ENCODE assay signal across 18 cellular contexts in the genomic region with DNA sequence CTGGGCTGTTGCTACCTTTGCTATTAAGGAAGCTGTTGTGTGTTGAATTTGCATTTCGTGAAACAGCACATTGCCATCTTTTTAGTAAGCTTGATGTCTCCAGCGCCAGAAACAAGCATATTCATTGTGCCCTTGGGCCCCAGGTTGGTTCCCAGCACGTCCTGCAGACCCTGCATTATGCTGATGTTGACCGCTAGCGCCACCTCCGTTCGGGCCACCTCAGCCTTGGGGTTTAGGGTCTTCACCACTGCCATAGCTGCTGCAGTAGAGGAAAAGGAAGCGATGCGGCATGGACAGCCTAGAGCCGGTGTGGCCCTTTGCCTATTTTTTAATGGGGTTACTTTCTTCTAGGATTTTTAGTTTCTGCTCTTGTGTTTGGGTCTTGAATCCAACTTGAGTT. TPM values are rescaled to one million over a fixed set of nuclear protein-coding genes. Genes with fewer than 3 reads are reported as not detected.
A peak's percentile ranks its signal among the peaks of the same experiment; 100 is the strongest.
DNase-seq lines count a peak whose midpoint lies in the region; TF ChIP-seq lines count a peak whose summit lies in the region.
"Had no signal": no experiment of that assay in that cellular context is flagged by ENCODE, and none has a peak within 500 bp of the region (broad histone marks: within the 10 kb centered on the region; RNA-seq: fewer than 3 reads in every experiment).

No MANE protein-coding gene starts in this region.

- no peaks in the 10 kb centered on the region for H3K9me3 Mint-ChIP-seq in endodermal cell
- H3K9me3 Mint-ChIP-seq: CD4-positive, alpha-beta memory T cell; HFFc6 had no signal

- no peak overlapping the region for H4K91ac ChIP-seq in neuronal stem cell (ENCODE audit: low read depth, low read length, poor library complexity)

- H3K4ac ChIP-seq in neuronal stem cell (ENCODE audit: low read length): no peak overlapping the region

- no peaks in the 10 kb centered on the region for H3K4me1 Mint-ChIP-seq in endodermal cell
- H3K4me1 Mint-ChIP-seq: CD4-positive, alpha-beta memory T cell had no signal

- H3K27ac ChIP-seq in endodermal cell (ENCODE audit: low read depth, low read length) (no peak overlapping the region), neuronal stem cell (replicated peaks; ENCODE audit: low read length) (no peak overlapping the region)

- no peak overlapping the region for H3K18ac ChIP-seq in neuronal stem cell (ENCODE audit: low read length)

- H3K36me3 ChIP-seq in H7 (replicated peaks; ENCODE audit: control insufficient read depth, insufficient read depth, low read length) (no peaks in the 10 kb centered on the region), endodermal cell (ENCODE audit: control insufficient read depth, insufficient read depth, low read length) (no peaks in the 10 kb centered on the region), neuronal stem cell (replicated peaks in 1 of 2; ENCODE audit: control insufficient read depth in 2 of 2, insufficient read depth in 2 of 2, low read length in 2 of 2) (no peaks in the 10 kb centered on the region)
- H3K36me3 ChIP-seq: HAP-1 had no signal

- DNase-seq in H7 (peak; percentile 27), SK-MEL-5 (ENCODE audit: low read depth, low spot score) (peak; percentile 35), endodermal cell (peak; percentile 82), neuronal stem cell (ENCODE audit: low spot score) (no peak), HT-29 (ENCODE audit: low spot score) (no peak), AG20443 (ENCODE audit: low spot score) (no peak), KBM-7 (no peak), dermis blood vessel endothelial cell (no peak)
- DNase-seq: C1 segment of cervical spinal cord; CD4-positive, alpha-beta memory T cell; COR-L47; DMS153; DND-41; GDM1; GOT3; HFFc6 had no signal

- no peak overlapping the region for H3K4me3 Mint-ChIP-seq in endodermal cell
- H3K4me3 Mint-ChIP-seq: CD4-positive, alpha-beta memory T cell; HFFc6 had no signal

- H3K4me1 ChIP-seq in endodermal cell (ENCODE audit: control insufficient read depth, insufficient read depth, low read length) (no peaks in the 10 kb centered on the region), neuronal stem cell (ENCODE audit: control insufficient read depth in 2 of 2, insufficient read depth in 1 of 2, low read depth in 1 of 2, low read length in 2 of 2) (no peaks in the 10 kb centered on the region)
- H3K4me1 ChIP-seq: HAP-1 had no signal

- H2BK15ac ChIP-seq in neuronal stem cell (ENCODE audit: low read length): no peak overlapping the region

- H2BK120ac ChIP-seq in neuronal stem cell (ENCODE audit: low read depth, low read length): no peak overlapping the region

- H3K14ac ChIP-seq in neuronal stem cell (ENCODE audit: low read length): peak overlapping the region; percentile 6

- H3K27me3 ChIP-seq in H7 (ENCODE audit: control insufficient read depth, insufficient read depth, low read length) (no peaks in the 10 kb centered on the region), endodermal cell (ENCODE audit: control insufficient read depth, insufficient read depth, low read length, poor library complexity, severe bottlenecking) (no peaks in the 10 kb centered on the region), neuronal stem cell (ENCODE audit: control insufficient read depth in 3 of 3, insufficient read depth in 3 of 3, low read depth in 1 of 3, low read length in 3 of 3) (no peaks in the 10 kb centered on the region)

- in situ Hi-C loops in SK-MEL-5 (cut with HindIII; ENCODE audit: low pct_unique_long_range_greater_than_20kb, low sequenced_read_pairs) (loop anchor here (25.0 kb wide), 1 partner anchor 278 kb away; no protein-coding TSS in a partner anchor), KBM-7 (cut with MboI; ENCODE audit: low pct_unique_long_range_greater_than_20kb, low sequenced_read_pairs) (loop anchor here (25.0 kb wide), 1 partner anchor 653 kb away; no protein-coding TSS in a partner anchor)

- H3K27ac Mint-ChIP-seq in endodermal cell: no peak overlapping the region
- H3K27ac Mint-ChIP-seq: CD4-positive, alpha-beta memory T cell; HFFc6 had no signal

- peak; percentile 58 for TF ChIP-seq CTCF in endodermal cell (conservative IDR thresholded peaks at IDR 0.05)

- H3K23ac ChIP-seq in neuronal stem cell (ENCODE audit: low read depth, low read length, poor library complexity): no peak overlapping the region

- H3K27me3 Mint-ChIP-seq in endodermal cell (ENCODE audit: insufficient read depth): no peaks in the 10 kb centered on the region

- no peaks in the 10 kb centered on the region for H3K79me1 ChIP-seq in neuronal stem cell (ENCODE audit: low read depth, low read length)

- H2BK5ac ChIP-seq in neuronal stem cell (ENCODE audit: low read length): no peak overlapping the region

- H3K9ac ChIP-seq in endodermal cell (ENCODE audit: extremely low read depth, low read length, poor library complexity, severe bottlenecking): no peak overlapping the region
- no peak overlapping the region for H3K9ac ChIP-seq in neuronal stem cell (ENCODE audit: low read depth, low read length, poor library complexity)

- H3K36me3 Mint-ChIP-seq in endodermal cell (ENCODE audit: low read depth): no peaks in the 10 kb centered on the region
- H3K36me3 Mint-ChIP-seq: CD4-positive, alpha-beta memory T cell had no signal

- WGBS in endodermal cell (ENCODE audit: insufficient coverage in 1 of 2, insufficient read length in 1 of 2), 2 experiments: 83 to 90% methylated on average over 7 to 10 of the region's 10 CpGs
- no CpG with 5 or more reads among the region's 10 CpGs for WGBS in neuronal stem cell (ENCODE audit: extremely low coverage in 2 of 2, insufficient read length in 2 of 2, insufficient replicate concordance in 1 of 2), 2 donors

- no peak overlapping the region for H2BK12ac ChIP-seq in neuronal stem cell (ENCODE audit: low read length)

- no peak overlapping the region for H2AK5ac ChIP-seq in neuronal stem cell (ENCODE audit: low read depth, low read length)

- H2AFZ ChIP-seq in neuronal stem cell (ENCODE audit: low read length): no peak overlapping the region

- H4K8ac ChIP-seq in neuronal stem cell (ENCODE audit: low read depth, low read length): no peak overlapping the region

- H3K4me3 ChIP-seq in H7 (ENCODE audit: insufficient read depth, low read depth, low read length): no peak overlapping the region
- no peak overlapping the region for H3K4me3 ChIP-seq in endodermal cell (ENCODE audit: low read length)
- H3K4me3 ChIP-seq in neuronal stem cell (ENCODE audit: low read length in 2 of 2): peak overlapping the region in 1 of 2 donors; percentile 4
- H3K4me3 ChIP-seq: GM12878, HAP-1 had no signal

- H3K4me2 ChIP-seq in neuronal stem cell (ENCODE audit: insufficient read depth, low read length, poor library complexity, severe bottlenecking): no peak overlapping the region

- H3K9me3 ChIP-seq in endodermal cell (ENCODE audit: control insufficient read depth, low read length) (no peaks in the 10 kb centered on the region), neuronal stem cell (replicated peaks in 1 of 2; ENCODE audit: control insufficient read depth in 2 of 2, insufficient read depth in 1 of 2, low read depth in 1 of 2, low read length in 2 of 2) (peaks cover 0 to 3% of the 10 kb centered on the region in 2 donors)
- H3K9me3 ChIP-seq: HAP-1 had no signal

RNA-seq across cellular contexts. Expression of a gene that starts 23.8 kb away (rescaled TPM):
- 14.9 and 17.4 TPM in 2 replicates for total RNA-seq in H7 (2014; rRNA removed; shearing (Covaris generic))
- total RNA-seq in SK-MEL-5 (2014; rRNA removed; shearing (Covaris generic)): 23.5 and 31.2 TPM in 2 replicates
- polyA plus RNA-seq in SK-MEL-5 (2015; cell fraction: cytosol; rRNA removed): 20.0 and 32.1 TPM in 2 replicates
- 21.9 and 29.1 TPM in 2 replicates for polyA plus RNA-seq in SK-MEL-5 (2015; cell fraction: nucleus; rRNA removed)
- total RNA-seq in endodermal cell: 10 to 100 TPM; 36.4 to 43.2 TPM
- 18.8 TPM for polyA plus RNA-seq in endodermal cell (2013, experiment 1 of 2)
- polyA plus RNA-seq in endodermal cell (2013, experiment 2 of 2): 18.3 TPM
- 9.0 TPM for polyA plus RNA-seq in neuronal stem cell (2013, experiment 1 of 2)
- polyA plus RNA-seq in neuronal stem cell (2013, experiment 2 of 2): 8.6 TPM
- total RNA-seq in HT-29 (2014; rRNA removed; shearing (Covaris generic)): 20.4 and 21.0 TPM in 2 replicates
- total RNA-seq in dermis blood vessel endothelial cell: 26.3 and 31.0 TPM in 2 replicates

RNA-seq across cellular contexts. Expression of a gene that starts 59.2 kb away (rescaled TPM):
- 2.7 and 3.3 TPM in 2 replicates for total RNA-seq in H7 (2014; rRNA removed; shearing (Covaris generic))
- 0.32 and 0.69 TPM in 2 replicates for total RNA-seq in SK-MEL-5 (2014; rRNA removed; shearing (Covaris generic))
- polyA plus RNA-seq in SK-MEL-5 (2015; cell fraction: cytosol; rRNA removed): 0.42 and 0.46 TPM in 2 replicates
- polyA plus RNA-seq in SK-MEL-5 (2015; cell fraction: nucleus; rRNA removed): 0.05 and 0.23 TPM in 2 replicates
- total RNA-seq in endodermal cell (1 to 10 TPM; 6.2 to 8.9 TPM), dermis blood vessel endothelial cell (0.34 and 0.56 TPM in 2 replicates)
- 5.8 TPM for polyA plus RNA-seq in endodermal cell (2013, experiment 1 of 2)
- polyA plus RNA-seq in endodermal cell (2013, experiment 2 of 2): 5.7 TPM
- polyA plus RNA-seq in neuronal stem cell (2013, experiment 1 of 2): 3.9 TPM
- 4.1 TPM for polyA plus RNA-seq in neuronal stem cell (2013, experiment 2 of 2)
- 7.5 and 8.6 TPM in 2 replicates for total RNA-seq in HT-29 (2014; rRNA removed; shearing (Covaris generic))

Comparison
In these comparisons a context has a peak if more than half of its experiments do, and no peak if none do; other contexts are left out.
1. DNase-seq: peak in H7 (single experiment), SK-MEL-5 (single experiment) and endodermal cell (single experiment); none in neuronal stem cell (single experiment), HT-29 (single experiment), AG20443 (single experiment), KBM-7 (single experiment) and dermis blood vessel endothelial cell (single experiment).